8 cellular contexts compared by ENCODE assay signal in the genomic region with DNA sequence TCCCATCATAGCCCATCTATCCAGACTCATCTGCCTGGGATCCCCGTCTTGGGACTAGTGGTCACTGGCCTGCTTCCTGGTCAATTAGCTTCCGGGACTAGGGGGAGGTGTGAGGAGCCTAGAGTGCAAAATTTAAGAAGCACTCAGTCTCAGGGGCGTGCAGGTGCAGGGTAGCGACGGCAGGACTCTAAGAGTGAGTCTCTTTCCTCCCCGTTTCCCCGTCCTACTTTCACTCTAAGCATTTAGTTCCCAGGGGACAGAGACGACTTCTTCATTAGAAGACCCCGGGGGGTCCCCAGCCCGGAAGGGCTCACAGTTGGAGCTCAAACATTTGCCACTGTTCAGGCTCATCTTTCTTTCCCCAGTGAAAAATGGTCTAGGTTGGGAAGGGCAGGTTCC. TPM values are rescaled to one million over a fixed set of nuclear protein-coding genes. Genes with fewer than 3 reads are reported as not detected.
DNase-seq lines count a peak whose midpoint lies in the region; ATAC-seq and TF ChIP-seq lines count a peak whose summit lies in the region.

No MANE protein-coding gene starts in this region.

- no peak for DNase-seq in SK-N-SH
- DNase-seq in RWPE2 (ENCODE audit: low spot score), result no peak
- no peak for DNase-seq in foreskin keratinocyte
- DNase-seq in epidermal melanocyte (ENCODE audit: insufficient read length, low spot score), result no peak
- no peak for DNase-seq in activated CD4-positive, CD25-positive, alpha-beta regulatory T cell treated with anti-CD3 and anti-CD28 coated beads, Interleukin-2, amount 50 U/mL, for 72 hours

- H3K9ac ChIP-seq in SK-N-SH, result peak overlapping the region; percentile 75

- H3K36me3 Mint-ChIP-seq in stimulated activated memory B cell treated with anti-CD40 and anti-IgM and Interleukin-4, amounts not matched to agents 10 μg/mL and 1 μg/mL and 100 μg/mL, for 72 hours, result peaks cover 14% of the 10 kb centered on the region

- H3K27me3 ChIP-seq in SK-N-SH (ENCODE audit: insufficient read depth) (peaks cover 13% of the 10 kb centered on the region; the same call in 1 of the 2 replicates), RWPE2 (ENCODE audit: insufficient read depth, poor library complexity, severe bottlenecking) (peaks cover 11% of the 10 kb centered on the region), foreskin keratinocyte (peaks cover 13% of the 10 kb centered on the region)

- H3K79me2 ChIP-seq in SK-N-SH (ENCODE audit: insufficient read depth), result peaks cover 47% of the 10 kb centered on the region

- H3K4me1 Mint-ChIP-seq in stimulated activated memory B cell treated with anti-CD40 and anti-IgM and Interleukin-4, amounts not matched to agents 10 μg/mL and 1 μg/mL and 100 μg/mL, for 72 hours, result peaks cover 65% of the 10 kb centered on the region

- POLR2A ChIA-PET in SK-N-SH (lab: Yijun Ruan, JAX), result interaction anchor here (1.0 to 1.4 kb wide), 3 partner anchors 9 to 29 kb away, joined by 3 to 8 read pairs (median 5); no protein-coding TSS in a partner anchor

- H3K4me1 ChIP-seq in SK-N-SH (ENCODE audit: control insufficient read depth in 1 of 2, insufficient read depth in 2 of 2, low read depth in 1 of 2, low read length in 1 of 2) (peaks cover 0 to 24% of the 10 kb centered on the region in 2 experiments; a peak in 2 of 4 replicates), RWPE2 (ENCODE audit: insufficient read depth, poor library complexity, severe bottlenecking) (peaks cover 6% of the 10 kb centered on the region), foreskin keratinocyte (peaks cover 5% of the 10 kb centered on the region)

- TF ChIP-seq CTCF in SK-N-SH (IDR thresholded peaks at IDR 0.05), result no peak
- no peak for TF ChIP-seq CTCF in RWPE2 (IDR thresholded peaks at IDR 0.05; ENCODE audit: poor library complexity, severe bottlenecking)
- TF ChIP-seq CTCF in foreskin keratinocyte (conservative IDR thresholded peaks at IDR 0.05), result no peak

- peaks cover 2% of the 10 kb centered on the region; the same call in 1 of the 2 replicates for H4K20me1 ChIP-seq in SK-N-SH (ENCODE audit: insufficient read depth)

- H3K9me3 ChIP-seq in SK-N-SH (no peaks in the 10 kb centered on the region), RWPE2 (ENCODE audit: severe bottlenecking) (no peaks in the 10 kb centered on the region)

- 52% methylated on average over 10 of the region's 10 CpGs for WGBS in SK-N-SH (ENCODE audit: low lambda C conversion rate)

- no peaks in the 10 kb centered on the region for H3K9me3 Mint-ChIP-seq in stimulated activated memory B cell treated with anti-CD40 and anti-IgM and Interleukin-4, amounts not matched to agents 10 μg/mL and 1 μg/mL and 100 μg/mL, for 72 hours

- CTCF ChIA-PET in SK-N-SH (lab: Yijun Ruan, JAX), result interaction anchor here (1.0 kb wide), 1 partner anchor 337 kb away, joined by 3 read pairs; no protein-coding TSS in a partner anchor

- ATAC-seq in SK-N-SH treated with all-trans-retinoic acid at 6 μM for 48 hours (no peak), RWPE2 (ENCODE audit: low read depth) (no peak), foreskin keratinocyte (no peak)
- peak; percentile 51 for ATAC-seq in stimulated activated memory B cell treated with anti-CD40 and anti-IgM and Interleukin-4, amounts not matched to agents 10 μg/mL and 1 μg/mL and 100 μg/mL, for 72 hours
- ATAC-seq in activated CD4-positive, CD25-positive, alpha-beta regulatory T cell treated with anti-CD3 and anti-CD28 coated beads, Interleukin-2, amount 50 U/mL, for 24 hours, result no peak

- H3K27ac ChIP-seq in SK-N-SH (ENCODE audit: low read depth in 2 of 2, low read length in 1 of 2) (peak overlapping the region in 1 of 2 experiments; percentile 62; a peak in 2 of 4 replicates), RWPE2 (ENCODE audit: poor library complexity, severe bottlenecking) (peak overlapping the region; percentile 50), foreskin keratinocyte (peak overlapping the region; percentile 34)

- H3K27me3 Mint-ChIP-seq in stimulated activated memory B cell treated with anti-CD40 and anti-IgM and Interleukin-4, amounts not matched to agents 10 μg/mL and 1 μg/mL and 100 μg/mL, for 72 hours, result peaks cover 34% of the 10 kb centered on the region

- no peaks in the 10 kb centered on the region for H3K9me2 ChIP-seq in SK-N-SH

- H3K36me3 ChIP-seq in SK-N-SH (replicated peaks in 1 of 2; ENCODE audit: control insufficient read depth in 1 of 2, insufficient read depth in 2 of 2, low read length in 1 of 2) (peaks cover 0 to 17% of the 10 kb centered on the region in 2 experiments), RWPE2 (ENCODE audit: low read depth) (peaks cover 14% of the 10 kb centered on the region; the same call in 1 of the 2 replicates)

- peak overlapping the region; percentile 95 for H3K27ac Mint-ChIP-seq in stimulated activated memory B cell treated with anti-CD40 and anti-IgM and Interleukin-4, amounts not matched to agents 10 μg/mL and 1 μg/mL and 100 μg/mL, for 72 hours

- H3K4me2 ChIP-seq in SK-N-SH, result peak overlapping the region; percentile 94

- peak overlapping the region; percentile 99 for H2AFZ ChIP-seq in SK-N-SH (ENCODE audit: low read depth)

- no peaks in the 10 kb centered on the region for H3F3A ChIP-seq in SK-N-SH (replicated peaks; ENCODE audit: insufficient read depth)

- no peak for TF ChIP-seq RAD21 in SK-N-SH (IDR thresholded peaks at IDR 0.05; ENCODE audit: low read length)

- H3K4me3 ChIP-seq in SK-N-SH (ENCODE audit: low read depth in 2 of 2, low read length in 1 of 2), result peak overlapping the region; percentile 75 to 99
- H3K4me3 ChIP-seq in RWPE2 (ENCODE audit: severe bottlenecking), result peak overlapping the region; percentile 52

- H3K4me3 Mint-ChIP-seq in stimulated activated memory B cell treated with anti-CD40 and anti-IgM and Interleukin-4, amounts not matched to agents 10 μg/mL and 1 μg/mL and 100 μg/mL, for 72 hours, result peak overlapping the region; percentile 95

- no peak for TF ChIP-seq EP300 in SK-N-SH (IDR thresholded peaks at IDR 0.05; ENCODE audit: borderline replicate concordance in 1 of 2, low read depth in 1 of 2, low read length in 1 of 2)

TF ChIP-seq in SK-N-SH, 30 proteins besides CTCF, POLR2A, EP300 and RAD21 (continues in another document):
- TF ChIP-seq, protein P1, sequence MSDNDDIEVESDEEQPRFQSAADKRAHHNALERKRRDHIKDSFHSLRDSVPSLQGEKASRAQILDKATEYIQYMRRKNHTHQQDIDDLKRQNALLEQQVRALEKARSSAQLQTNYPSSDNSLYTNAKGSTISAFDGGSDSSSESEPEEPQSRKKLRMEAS (IDR thresholded peaks at IDR 0.05; ENCODE audit: low read depth), result no peak
- no peak for TF ChIP-seq ELF1 (IDR thresholded peaks at IDR 0.05)
- TF ChIP-seq, protein P2, sequence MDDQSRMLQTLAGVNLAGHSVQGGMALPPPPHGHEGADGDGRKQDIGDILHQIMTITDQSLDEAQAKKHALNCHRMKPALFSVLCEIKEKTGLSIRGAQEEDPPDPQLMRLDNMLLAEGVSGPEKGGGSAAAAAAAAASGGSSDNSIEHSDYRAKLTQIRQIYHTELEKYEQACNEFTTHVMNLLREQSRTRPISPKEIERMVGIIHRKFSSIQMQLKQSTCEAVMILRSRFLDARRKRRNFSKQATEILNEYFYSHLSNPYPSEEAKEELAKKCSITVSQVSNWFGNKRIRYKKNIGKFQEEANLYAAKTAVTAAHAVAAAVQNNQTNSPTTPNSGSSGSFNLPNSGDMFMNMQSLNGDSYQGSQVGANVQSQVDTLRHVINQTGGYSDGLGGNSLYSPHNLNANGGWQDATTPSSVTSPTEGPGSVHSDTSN (IDR thresholded peaks at IDR 0.05), result no peak
- no peak for TF ChIP-seq TAF1 (IDR thresholded peaks at IDR 0.05; ENCODE audit: borderline replicate concordance, low read depth, low read length)
- no peak for TF ChIP-seq FOXM1 (IDR thresholded peaks at IDR 0.05; ENCODE audit: low read depth)
- TF ChIP-seq CHD2 (IDR thresholded peaks at IDR 0.05; ENCODE audit: low read length, partially characterized antibody), result no peak

TF ChIP-seq in SK-N-SH treated with all-trans-retinoic acid at 6 μM for 48 hours, 23 proteins besides CTCF, POLR2A, EP300 and RAD21:
- no peak for TF ChIP-seq TOX (CRISPR knock-in tag; IDR thresholded peaks at IDR 0.05; ENCODE audit: borderline replicate concordance)
- TF ChIP-seq CSDC2 (CRISPR knock-in tag; IDR thresholded peaks at IDR 0.05), result no peak
- no peak for TF ChIP-seq ZNF8 (CRISPR knock-in tag; IDR thresholded peaks at IDR 0.05)
- no peak for TF ChIP-seq SNAI2 (CRISPR knock-in tag; IDR thresholded peaks at IDR 0.05)
- no peak for TF ChIP-seq GLIS3 (CRISPR knock-in tag; IDR thresholded peaks at IDR 0.05)
- TF ChIP-seq BACH2 (CRISPR knock-in tag; IDR thresholded peaks at IDR 0.05; ENCODE audit: borderline replicate concordance), result no peak

RNA-seq across cellular contexts. Expression of a gene that starts 0.7 kb away (rescaled TPM):
- 59.9 and 68.5 TPM in 2 replicates for polyA plus RNA-seq in SK-N-SH (2012; rRNA removed)
- polyA plus RNA-seq in SK-N-SH (2012; cell fraction: cytosol; rRNA removed), result 74.5 and 82.1 TPM in 2 replicates
- 27.8 and 34.0 TPM in 2 replicates for polyA plus RNA-seq in SK-N-SH (2012; cell fraction: nucleus; rRNA removed)
- 44.8 and 46.9 TPM in 2 replicates for total RNA-seq in foreskin keratinocyte
- 53.5 and 58.7 TPM in 2 replicates for polyA plus RNA-seq in foreskin keratinocyte

RNA-seq across cellular contexts. Expression of a gene that starts 48.9 kb away (rescaled TPM):
- polyA plus RNA-seq in SK-N-SH (2012; rRNA removed) (61.6 and 72.4 TPM in 2 replicates), foreskin keratinocyte (54.6 and 71.7 TPM in 2 replicates)
- polyA plus RNA-seq in SK-N-SH (2012; cell fraction: cytosol; rRNA removed), result 20.3 and 28.5 TPM in 2 replicates
- polyA plus RNA-seq in SK-N-SH (2012; cell fraction: nucleus; rRNA removed), result 344 and 424 TPM in 2 replicates
- total RNA-seq in foreskin keratinocyte, result 93.8 and 110 TPM in 2 replicates

RNA-seq across cellular contexts. Expression of a gene that starts 49.0 kb away (rescaled TPM):
- 10.1 and 11.2 TPM in 2 replicates for polyA plus RNA-seq in SK-N-SH (2012; rRNA removed)
- 12.4 and 14.1 TPM in 2 replicates for polyA plus RNA-seq in SK-N-SH (2012; cell fraction: cytosol; rRNA removed)
- 4.4 and 6.9 TPM in 2 replicates for polyA plus RNA-seq in SK-N-SH (2012; cell fraction: nucleus; rRNA removed)
- total RNA-seq in foreskin keratinocyte, result 13.5 and 16.8 TPM in 2 replicates
- polyA plus RNA-seq in foreskin keratinocyte, result 7.3 and 10.2 TPM in 2 replicates

RNA-seq across cellular contexts. Expression of a gene that starts 58.9 kb away (rescaled TPM):
- 74.5 and 79.3 TPM in 2 replicates for polyA plus RNA-seq in SK-N-SH (2012; rRNA removed)
- 60.0 and 61.0 TPM in 2 replicates for polyA plus RNA-seq in SK-N-SH (2012; cell fraction: cytosol; rRNA removed)
- 92.6 and 156 TPM in 2 replicates for polyA plus RNA-seq in SK-N-SH (2012; cell fraction: nucleus; rRNA removed)
- 49.9 and 55.1 TPM in 2 replicates for total RNA-seq in foreskin keratinocyte
- polyA plus RNA-seq in foreskin keratinocyte, result 34.6 and 35.2 TPM in 2 replicates
